In the genomic region with DNA sequence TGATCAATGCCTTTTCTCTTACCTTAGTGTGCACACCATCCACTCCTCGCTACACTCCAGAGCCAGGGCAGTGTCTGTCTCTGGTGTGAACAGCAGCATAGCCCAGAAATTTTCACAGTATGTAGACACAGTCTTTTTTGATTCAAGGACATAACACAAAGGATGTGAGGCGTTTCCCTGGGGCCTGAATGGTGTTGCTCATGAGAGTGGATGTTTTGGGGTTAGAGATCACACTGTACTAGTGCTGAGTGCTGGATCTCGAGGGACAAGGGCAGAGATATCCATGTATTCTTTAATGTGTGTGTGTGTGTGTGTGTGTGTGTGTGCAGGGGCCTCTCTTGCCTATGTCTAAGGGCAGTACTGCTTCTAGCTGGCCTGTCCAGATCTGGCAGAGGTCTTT, we compare ENCODE assay signal across 23 cellular contexts. TPM values are rescaled to one million over a fixed set of nuclear protein-coding genes. Genes with fewer than 3 reads are reported as not detected.
DNase-seq lines count a peak whose midpoint lies in the region; FAIRE-seq and TF ChIP-seq lines count a peak whose summit lies in the region.
"Had no signal": no experiment of that assay in that cellular context is flagged by ENCODE, and none has a peak within 500 bp of the region (broad histone marks: within the 10 kb centered on the region; RNA-seq: fewer than 3 reads in every experiment).

No MANE protein-coding gene starts in this region.

- peak; percentile 22 for DNase-seq in LHCN-M2 (ENCODE audit: low read depth)
- DNase-seq in fibroblast of mammary gland (ENCODE audit: low read depth): peak; percentile 59
- DNase-seq in stromal cell of bone marrow (ENCODE audit: low read depth): peak; percentile 22
- DNase-seq in frontal cortex (ENCODE audit: low spot score in 2 of 2): no peak
- DNase-seq in cortex of kidney (lab: John Stamatoyannopoulos, UW): no peak
- no peak for DNase-seq in stimulated activated CD4-positive, alpha-beta T cell treated with anti-CD3 and anti-CD28 coated beads, Interleukin-15, amount 100 ng/mL, for 24 hours
- no peak for DNase-seq in MCF 10A (ENCODE audit: unreplicated experiment)
- DNase-seq: activated CD8-positive, alpha-beta T cell treated with anti-CD3 and anti-CD28 coated beads, Interleukin-2, amount 10 ng/mL, durations not matched to agents 7 days and 5 days; activated T-cell treated with anti-CD3 and anti-CD28 coated beads, Interleukin-2, amount 50 U/mL, for 48 hours; CD4-positive, alpha-beta T cell; gastrocnemius medialis; GDM1; H7; NCI-H1930; NCI-H446 treated with DMSO at 0.1 percent for 48 hours; nucleus accumbens; small intestine; stimulated activated CD4-positive, alpha-beta T cell treated with anti-CD3 and anti-CD28 coated beads, Interleukin-4, amount 100 ng/mL, for 4 hours had no signal

- H3K9me3 Mint-ChIP-seq in nephron: peaks cover 3% of the 10 kb centered on the region
- no peaks in the 10 kb centered on the region for H3K9me3 Mint-ChIP-seq in MCF 10A (ENCODE audit: unreplicated experiment)
- H3K9me3 Mint-ChIP-seq: activated naive CD4-positive, alpha-beta T cell treated with anti-CD3 and anti-CD28 coated beads, Interleukin-2, amount 50 U/mL, for 24 hours; CD4-positive, alpha-beta T cell had no signal

- H3K27me3 Mint-ChIP-seq in nephron (ENCODE audit: low read depth) (peaks cover 3% of the 10 kb centered on the region), MCF 10A (ENCODE audit: insufficient read depth, unreplicated experiment) (no peaks in the 10 kb centered on the region)
- H3K27me3 Mint-ChIP-seq: activated naive CD4-positive, alpha-beta T cell treated with anti-CD3 and anti-CD28 coated beads, Interleukin-2, amount 50 U/mL, for 24 hours; CD4-positive, alpha-beta T cell had no signal

- FAIRE-seq in frontal cortex (lab: Jason Lieb, UNC): no peak
- FAIRE-seq: GM19239, small intestine had no signal

- TF ChIP-seq CTCF in fibroblast of mammary gland (conservative IDR thresholded peaks at IDR 0.05; ENCODE audit: control insufficient read depth, insufficient read depth, low read depth, low read length): no peak
- no peak for TF ChIP-seq CTCF in nephron (IDR thresholded peaks at IDR 0.05; ENCODE audit: unreplicated experiment in 3 of 3)
- no peak for TF ChIP-seq CTCF in MCF 10A (IDR thresholded peaks at IDR 0.05; ENCODE audit: unreplicated experiment)

- H3K4me1 Mint-ChIP-seq in nephron: peaks cover 53% of the 10 kb centered on the region
- peaks cover 16% of the 10 kb centered on the region for H3K4me1 Mint-ChIP-seq in MCF 10A (ENCODE audit: insufficient read depth, unreplicated experiment)
- H3K4me1 Mint-ChIP-seq: activated naive CD4-positive, alpha-beta T cell treated with anti-CD3 and anti-CD28 coated beads, Interleukin-2, amount 50 U/mL, for 24 hours; WTC11 had no signal

- H3K4me3 ChIP-seq in fibroblast of mammary gland (ENCODE audit: control insufficient read depth, low read depth, low read length): no peak overlapping the region
- H3K4me3 ChIP-seq: gastrocnemius medialis had no signal

- peaks cover 8% of the 10 kb centered on the region for H3K36me3 Mint-ChIP-seq in nephron (ENCODE audit: low read depth)
- no peaks in the 10 kb centered on the region for H3K36me3 Mint-ChIP-seq in MCF 10A (ENCODE audit: insufficient read depth, unreplicated experiment)
- H3K36me3 Mint-ChIP-seq: WTC11 had no signal

- POLR2A ChIA-PET in MCF 10A (lab: Yijun Ruan, JAX): interaction anchor here (1.4 kb wide), 1 partner anchor 29 kb away, joined by 5 read pairs; no protein-coding TSS in a partner anchor

- H3K27ac Mint-ChIP-seq in nephron (peak overlapping the region; percentile 34 to 96 (median 44)), MCF 10A (ENCODE audit: low read depth, unreplicated experiment) (no peak overlapping the region)
- H3K27ac Mint-ChIP-seq: activated CD8-positive, alpha-beta T cell treated with anti-CD3 and anti-CD28 coated beads, Interleukin-2, amount 10 ng/mL, durations not matched to agents 7 days and 5 days; activated naive CD4-positive, alpha-beta T cell treated with anti-CD3 and anti-CD28 coated beads, Interleukin-2, amount 50 U/mL, for 24 hours; CD4-positive, alpha-beta T cell; IgD-negative memory B cell; WTC11 had no signal

- intact Hi-C loops in MCF 10A (cut with micrococcal nuclease): no loop called here

- CTCF ChIA-PET in MCF 10A (lab: Yijun Ruan, JAX): interaction anchor here (0.6 to 1.4 kb wide), 3 partner anchors 10 to 765 kb away, joined by 3 to 5 read pairs (median 3); no protein-coding TSS in a partner anchor

- H3K4me3 Mint-ChIP-seq in nephron (no peak overlapping the region), MCF 10A (ENCODE audit: unreplicated experiment) (no peak overlapping the region)
- H3K4me3 Mint-ChIP-seq: activated CD8-positive, alpha-beta T cell treated with anti-CD3 and anti-CD28 coated beads, Interleukin-2, amount 10 ng/mL, durations not matched to agents 7 days and 5 days; activated naive CD4-positive, alpha-beta T cell treated with anti-CD3 and anti-CD28 coated beads, Interleukin-2, amount 50 U/mL, for 24 hours; CD4-positive, alpha-beta T cell; IgD-negative memory B cell; WTC11 had no signal

- no TSS peak for BruUV-seq in MCF 10A (replicated peaks; lab: Mats Ljungman, UMichigan)

RNA-seq across cellular contexts. Expression of gene HAAO, which starts 47.8 kb away (rescaled TPM):
- total RNA-seq in LHCN-M2 (2014; rRNA removed) (not detected in 2 replicates), frontal cortex (0.82 TPM), MCF 10A (2022) (not detected in 2 replicates)
- polyA plus RNA-seq in LHCN-M2 (2012): not detected
- total RNA-seq: CD4-positive, alpha-beta T cell had no signal

Comparison
In these comparisons a context has a peak if more than half of its experiments do, and no peak if none do; other contexts are left out.
1. DNase-seq: peak in LHCN-M2 (single experiment), fibroblast of mammary gland (single experiment) and stromal cell of bone marrow (single experiment); none in frontal cortex (0 of 2), cortex of kidney (single experiment), stimulated activated CD4-positive, alpha-beta T cell treated with anti-CD3 and anti-CD28 coated beads, Interleukin-15, amount 100 ng/mL, for 24 hours (single experiment) and MCF 10A (single experiment).